1 cellular context compared by ENCODE assay signal in the genomic region with DNA sequence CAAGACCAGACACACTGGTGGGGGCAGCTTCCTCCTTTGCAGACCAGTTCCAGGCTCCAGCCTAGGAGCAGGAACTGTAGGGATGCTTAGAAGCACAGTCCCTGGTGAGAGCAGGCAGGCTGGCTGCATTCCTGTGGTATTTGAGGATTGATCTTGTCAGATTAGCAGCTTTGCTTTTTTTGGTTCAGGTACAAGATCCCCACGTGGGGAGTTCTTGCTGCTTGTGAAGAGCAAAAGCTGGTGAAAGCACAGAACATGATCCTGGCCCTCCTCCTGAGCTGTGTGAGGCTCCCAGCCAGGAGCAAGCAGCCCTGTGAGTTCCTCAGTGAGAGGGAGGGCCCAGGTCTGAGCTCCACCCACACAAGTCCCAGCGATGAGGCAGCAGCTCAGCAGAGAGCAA.
TF ChIP-seq lines count a peak whose summit lies in the region.

No MANE protein-coding gene starts in this region.

TF ChIP-seq in HEK293, 187 proteins besides CTCF, POLR2A, EP300 and RAD21 (continued from another document and continues in another):
- TF ChIP-seq, protein P1, sequence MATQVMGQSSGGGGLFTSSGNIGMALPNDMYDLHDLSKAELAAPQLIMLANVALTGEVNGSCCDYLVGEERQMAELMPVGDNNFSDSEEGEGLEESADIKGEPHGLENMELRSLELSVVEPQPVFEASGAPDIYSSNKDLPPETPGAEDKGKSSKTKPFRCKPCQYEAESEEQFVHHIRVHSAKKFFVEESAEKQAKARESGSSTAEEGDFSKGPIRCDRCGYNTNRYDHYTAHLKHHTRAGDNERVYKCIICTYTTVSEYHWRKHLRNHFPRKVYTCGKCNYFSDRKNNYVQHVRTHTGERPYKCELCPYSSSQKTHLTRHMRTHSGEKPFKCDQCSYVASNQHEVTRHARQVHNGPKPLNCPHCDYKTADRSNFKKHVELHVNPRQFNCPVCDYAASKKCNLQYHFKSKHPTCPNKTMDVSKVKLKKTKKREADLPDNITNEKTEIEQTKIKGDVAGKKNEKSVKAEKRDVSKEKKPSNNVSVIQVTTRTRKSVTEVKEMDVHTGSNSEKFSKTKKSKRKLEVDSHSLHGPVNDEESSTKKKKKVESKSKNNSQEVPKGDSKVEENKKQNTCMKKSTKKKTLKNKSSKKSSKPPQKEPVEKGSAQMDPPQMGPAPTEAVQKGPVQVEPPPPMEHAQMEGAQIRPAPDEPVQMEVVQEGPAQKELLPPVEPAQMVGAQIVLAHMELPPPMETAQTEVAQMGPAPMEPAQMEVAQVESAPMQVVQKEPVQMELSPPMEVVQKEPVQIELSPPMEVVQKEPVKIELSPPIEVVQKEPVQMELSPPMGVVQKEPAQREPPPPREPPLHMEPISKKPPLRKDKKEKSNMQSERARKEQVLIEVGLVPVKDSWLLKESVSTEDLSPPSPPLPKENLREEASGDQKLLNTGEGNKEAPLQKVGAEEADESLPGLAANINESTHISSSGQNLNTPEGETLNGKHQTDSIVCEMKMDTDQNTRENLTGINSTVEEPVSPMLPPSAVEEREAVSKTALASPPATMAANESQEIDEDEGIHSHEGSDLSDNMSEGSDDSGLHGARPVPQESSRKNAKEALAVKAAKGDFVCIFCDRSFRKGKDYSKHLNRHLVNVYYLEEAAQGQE (tag by site-specific recombination; IDR thresholded peaks at IDR 0.05), result no peak
- TF ChIP-seq ZNF707 (tag by site-specific recombination; IDR thresholded peaks at IDR 0.05) (no peak), ZNF146 (tag by site-specific recombination; IDR thresholded peaks at IDR 0.05) (no peak), ZNF10 (tag by site-specific recombination; IDR thresholded peaks at IDR 0.05) (no peak), MZF1 (tag by site-specific recombination; IDR thresholded peaks at IDR 0.05; ENCODE audit: borderline replicate concordance) (peak; percentile 99), KLF17 (tag by site-specific recombination; IDR thresholded peaks at IDR 0.05) (0 out of 2 replicates have a peak, but pooled peaks have one; percentile 19), ZNF202 (tag by site-specific recombination; IDR thresholded peaks at IDR 0.05; ENCODE audit: borderline replicate concordance) (no peak), ZNF391 (tag by site-specific recombination; IDR thresholded peaks at IDR 0.05; ENCODE audit: borderline replicate concordance, low read depth) (no peak), ZSCAN4 (tag by site-specific recombination; IDR thresholded peaks at IDR 0.05) (no peak), ZBTB17 (tag by site-specific recombination; IDR thresholded peaks at IDR 0.05) (peak; percentile 80), PRDM4 (tag by site-specific recombination; IDR thresholded peaks at IDR 0.05) (no peak), ZNF610 (tag by site-specific recombination; IDR thresholded peaks at IDR 0.05; ENCODE audit: borderline replicate concordance) (no peak), ZNF19 (tag by site-specific recombination; IDR thresholded peaks at IDR 0.05; ENCODE audit: low read depth) (no peak), SCRT1 (tag by site-specific recombination; IDR thresholded peaks at IDR 0.05; ENCODE audit: borderline replicate concordance) (no peak), ZNF223 (tag by site-specific recombination; IDR thresholded peaks at IDR 0.05) (no peak), ZNF629 (tag by site-specific recombination; IDR thresholded peaks at IDR 0.05) (0 out of 2 replicates have a peak, but pooled peaks have one; percentile 27), YY1 (tag by site-specific recombination; IDR thresholded peaks at IDR 0.05) (no peak), ELK4 (IDR thresholded peaks at IDR 0.05; ENCODE audit: borderline replicate concordance, low read depth, low read length) (no peak), ZNF561 (tag by site-specific recombination; IDR thresholded peaks at IDR 0.05; ENCODE audit: borderline replicate concordance) (no peak), GLIS1 (tag by site-specific recombination; IDR thresholded peaks at IDR 0.05) (peak; percentile 88), ZBTB1 (tag by site-specific recombination; IDR thresholded peaks at IDR 0.05) (no peak), KLF7 (tag by site-specific recombination; IDR thresholded peaks at IDR 0.05; ENCODE audit: borderline replicate concordance) (no peak), ZNF560 (tag by site-specific recombination; IDR thresholded peaks at IDR 0.05; ENCODE audit: borderline replicate concordance) (no peak), ZNF112 (tag by site-specific recombination; IDR thresholded peaks at IDR 0.05) (no peak), ZNF266 (tag by site-specific recombination; IDR thresholded peaks at IDR 0.05; ENCODE audit: low read depth) (no peak), GLI2 (tag by site-specific recombination; IDR thresholded peaks at IDR 0.05; ENCODE audit: borderline replicate concordance, low read depth) (no peak), SALL2 (tag by site-specific recombination; IDR thresholded peaks at IDR 0.05; ENCODE audit: borderline replicate concordance) (no peak), ZNF114 (tag by site-specific recombination; IDR thresholded peaks at IDR 0.05) (no peak), BCL6B (tag by site-specific recombination; IDR thresholded peaks at IDR 0.05) (no peak), IKZF3 (tag by site-specific recombination; IDR thresholded peaks at IDR 0.05) (peak; percentile 50; the same call in 1 of the 2 replicates), ZNF660 (tag by site-specific recombination; IDR thresholded peaks at IDR 0.05) (no peak), ZNF280D (tag by site-specific recombination; IDR thresholded peaks at IDR 0.05) (no peak), ZNF623 (tag by site-specific recombination; IDR thresholded peaks at IDR 0.05) (no peak)
- TF ChIP-seq, protein P2, sequence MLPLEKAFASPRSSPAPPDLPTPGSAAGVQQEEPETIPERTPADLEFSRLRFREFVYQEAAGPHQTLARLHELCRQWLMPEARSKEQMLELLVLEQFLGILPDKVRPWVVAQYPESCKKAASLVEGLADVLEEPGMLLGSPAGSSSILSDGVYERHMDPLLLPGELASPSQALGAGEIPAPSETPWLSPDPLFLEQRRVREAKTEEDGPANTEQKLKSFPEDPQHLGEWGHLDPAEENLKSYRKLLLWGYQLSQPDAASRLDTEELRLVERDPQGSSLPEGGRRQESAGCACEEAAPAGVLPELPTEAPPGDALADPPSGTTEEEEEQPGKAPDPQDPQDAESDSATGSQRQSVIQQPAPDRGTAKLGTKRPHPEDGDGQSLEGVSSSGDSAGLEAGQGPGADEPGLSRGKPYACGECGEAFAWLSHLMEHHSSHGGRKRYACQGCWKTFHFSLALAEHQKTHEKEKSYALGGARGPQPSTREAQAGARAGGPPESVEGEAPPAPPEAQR (tag by site-specific recombination; IDR thresholded peaks at IDR 0.05), result no peak
- TF ChIP-seq, protein P3, sequence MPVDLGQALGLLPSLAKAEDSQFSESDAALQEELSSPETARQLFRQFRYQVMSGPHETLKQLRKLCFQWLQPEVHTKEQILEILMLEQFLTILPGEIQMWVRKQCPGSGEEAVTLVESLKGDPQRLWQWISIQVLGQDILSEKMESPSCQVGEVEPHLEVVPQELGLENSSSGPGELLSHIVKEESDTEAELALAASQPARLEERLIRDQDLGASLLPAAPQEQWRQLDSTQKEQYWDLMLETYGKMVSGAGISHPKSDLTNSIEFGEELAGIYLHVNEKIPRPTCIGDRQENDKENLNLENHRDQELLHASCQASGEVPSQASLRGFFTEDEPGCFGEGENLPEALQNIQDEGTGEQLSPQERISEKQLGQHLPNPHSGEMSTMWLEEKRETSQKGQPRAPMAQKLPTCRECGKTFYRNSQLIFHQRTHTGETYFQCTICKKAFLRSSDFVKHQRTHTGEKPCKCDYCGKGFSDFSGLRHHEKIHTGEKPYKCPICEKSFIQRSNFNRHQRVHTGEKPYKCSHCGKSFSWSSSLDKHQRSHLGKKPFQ (tag by site-specific recombination; IDR thresholded peaks at IDR 0.05), result peak; percentile 60; the same call in 1 of the 2 replicates
- TF ChIP-seq, protein P4, sequence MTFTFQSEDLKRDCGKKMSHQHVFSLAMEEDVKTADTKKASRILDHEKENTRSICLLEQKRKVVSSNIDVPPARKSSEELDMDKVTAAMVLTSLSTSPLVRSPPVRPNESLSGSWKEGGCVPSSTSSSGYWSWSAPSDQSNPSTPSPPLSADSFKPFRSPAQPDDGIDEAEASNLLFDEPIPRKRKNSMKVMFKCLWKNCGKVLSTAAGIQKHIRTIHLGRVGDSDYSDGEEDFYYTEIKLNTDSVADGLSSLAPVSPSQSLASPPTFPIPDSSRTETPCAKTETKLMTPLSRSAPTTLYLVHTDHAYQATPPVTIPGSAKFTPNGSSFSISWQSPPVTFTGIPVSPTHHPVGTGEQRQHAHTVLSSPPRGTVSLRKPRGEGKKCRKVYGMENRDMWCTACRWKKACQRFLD (tag by site-specific recombination; IDR thresholded peaks at IDR 0.05), result no peak
